Comparison of ENCODE assay signal across 33 cellular contexts in genomic region chr4:43425206-43425605, GRCh38.
"Had no signal": no experiment of that assay in that cellular context is flagged by ENCODE, and none has a peak within 500 bp of the region (broad histone marks: within the 10 kb centered on the region; RNA-seq: fewer than 3 reads in every experiment).

No MANE protein-coding gene starts in this region.

- H3K36me3 ChIP-seq: adrenal gland, brain microvascular endothelial cell had no signal

- ATAC-seq: activated CD8-positive, alpha-beta T cell treated with anti-CD3 and anti-CD28 coated beads for 36 hours; activated naive CD4-positive, alpha-beta T cell treated with anti-CD3 and anti-CD28 coated beads, Interleukin-2, amount 50 U/mL, for 72 hours; activated T-cell treated with anti-CD3 and anti-CD28 coated beads, Interleukin-2, amount 50 U/mL, for 4 hours; activated T-cell treated with anti-CD3 and anti-CD28 coated beads, Interleukin-2, amount 50 U/mL, for 72 hours; activated T-helper 17 cell treated with anti-CD3 and anti-CD28 coated beads, Interleukin-2, amount 50 U/mL, for 72 hours; body of pancreas had no signal

- H3K4me1 ChIP-seq: adrenal gland, body of pancreas had no signal

- H3K9me3 ChIP-seq: adrenal gland, body of pancreas had no signal

- H3K27ac ChIP-seq: adrenal gland, body of pancreas, brain microvascular endothelial cell, VCaP had no signal

- FAIRE-seq: astrocyte, TTC549 had no signal

- H3K27me3 ChIP-seq: body of pancreas, brain microvascular endothelial cell had no signal

- DNase-seq: activated B cell treated with CpG ODN at 0.5 μM for 24 hours; activated CD4-positive, alpha-beta memory T cell treated with anti-CD3 and anti-CD28 coated beads for 36 hours; activated CD4-positive, alpha-beta T cell treated with anti-CD3 and anti-CD28 coated beads for 4 hours; activated CD4-positive, alpha-beta T cell treated with anti-CD3 and anti-CD28 coated beads, Interleukin-2, amount 10 ng/mL, durations not matched to agents 24 days and 14 days; activated CD4-positive, alpha-beta T cell treated with anti-CD3 and anti-CD28 coated beads, Interleukin-2, amount 50 U/mL, for 1 hour; activated CD4-positive, alpha-beta T cell treated with anti-CD3 and anti-CD28 coated beads, Interleukin-2, amount 50 U/mL, for 4 hours; activated CD4-positive, CD25-positive, alpha-beta regulatory T cell treated with anti-CD3 and anti-CD28 coated beads, Interleukin-2, amount 50 U/mL, for 72 hours; activated CD8-positive, alpha-beta memory T cell treated with anti-CD3 and anti-CD28 coated beads, Interleukin-2, amount 50 U/mL, for 4 hours; activated CD8-positive, alpha-beta T cell treated with anti-CD3 and anti-CD28 coated beads for 36 hours; activated effector memory CD4-positive, alpha-beta T cell treated with anti-CD3 and anti-CD28 coated beads, Interleukin-2, amount 50 U/mL, for 16 hours; activated gamma-delta T cell treated with Interleukin-2 at 50 U/mL for 16 hours; activated naive CD4-positive, alpha-beta T cell; activated naive CD4-positive, alpha-beta T cell treated with anti-CD3 and anti-CD28 coated beads for 36 hours; activated naive CD4-positive, alpha-beta T cell treated with anti-CD3 and anti-CD28 coated beads, Interleukin-2, amount 50 U/mL, for 16 hours; activated naive CD8-positive, alpha-beta T cell treated with anti-CD3 and anti-CD28 coated beads for 36 hours; activated T-cell treated with anti-CD3 and anti-CD28 coated beads for 4 hours; activated T-cell treated with anti-CD3 and anti-CD28 coated beads, Interleukin-2, amount 50 U/mL, for 1 hour; activated T-cell treated with anti-CD3 and anti-CD28 coated beads, Interleukin-2, amount 50 U/mL, for 4 hours; activated T-cell treated with anti-CD3 and anti-CD28 coated beads, Interleukin-2, amount 50 U/mL, for 72 hours; adrenal gland; amniotic stem cell; aorta; body of pancreas; brain microvascular endothelial cell; cerebellar nuclear complex; T-helper 1 cell; T-helper 2 cell; T-helper 9 cell had no signal

- H3K4me3 ChIP-seq: adrenal gland, body of pancreas had no signal
